8 cellular contexts compared by ENCODE assay signal in the genomic region with DNA sequence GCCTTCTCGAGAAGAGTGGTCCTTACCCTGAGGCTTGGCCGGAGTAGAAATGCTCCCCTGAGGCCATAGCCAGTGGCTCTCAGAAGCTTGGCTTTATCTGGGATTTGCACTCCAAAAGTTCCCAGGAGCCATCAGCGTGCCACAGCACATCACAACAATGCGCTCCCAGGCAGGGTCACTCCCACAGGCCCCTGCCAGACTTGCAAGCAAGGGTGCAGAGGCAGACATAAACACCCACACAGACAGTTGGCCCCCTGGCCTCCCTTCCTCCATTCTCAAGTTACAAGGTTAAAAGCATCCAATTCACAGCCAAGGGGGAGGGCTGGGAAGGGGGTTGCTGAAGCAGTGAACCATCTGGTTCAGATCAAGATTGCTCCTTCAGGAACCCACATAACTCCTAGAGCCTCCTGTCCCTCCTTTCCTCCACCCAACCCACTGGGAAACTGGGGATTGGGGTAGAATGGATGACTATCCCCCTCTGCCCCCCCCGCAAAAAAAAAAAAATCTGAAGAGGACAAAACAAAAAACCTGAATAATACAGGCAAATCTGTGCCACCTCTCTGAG. TPM values are rescaled to one million over a fixed set of nuclear protein-coding genes. Genes with fewer than 3 reads are reported as not detected.
DNase-seq lines count a peak whose midpoint lies in the region; ATAC-seq, FAIRE-seq and TF ChIP-seq lines count a peak whose summit lies in the region.

No MANE protein-coding gene starts in this region.

- no peak for TF ChIP-seq CTCF in thyroid gland (IDR thresholded peaks at IDR 0.05)

- H3K9me3 ChIP-seq in CD4-positive, CD25-positive, alpha-beta regulatory T cell (ENCODE audit: control insufficient read depth in 2 of 2, low read length in 2 of 2): no peaks in the 10 kb centered on the region
- no peaks in the 10 kb centered on the region for H3K9me3 ChIP-seq in HUES6 (ENCODE audit: control insufficient read depth, insufficient read depth, low read depth, low read length)
- H3K9me3 ChIP-seq in thyroid gland: no peaks in the 10 kb centered on the region

- no peak for DNase-seq in CD4-positive, CD25-positive, alpha-beta regulatory T cell
- no peak for DNase-seq in activated naive CD8-positive, alpha-beta T cell treated with anti-CD3 and anti-CD28 coated beads, Interleukin-2, amount 50 U/mL, for 24 hours
- DNase-seq in memory B cell (ENCODE audit: low spot score in 2 of 2) (no peak), thyroid gland (no peak), NCI-H1092 treated with DMSO at 0.1 percent for 48 hours (lab: John Stamatoyannopoulos, UW) (no peak), H54 (ENCODE audit: insufficient read length, low spot score) (no peak)

- peak overlapping the region; percentile 80 to 95 (median 93) for H3K27ac Mint-ChIP-seq in CD4-positive, CD25-positive, alpha-beta regulatory T cell
- H3K27ac Mint-ChIP-seq in activated naive CD8-positive, alpha-beta T cell treated with anti-CD3 and anti-CD28 coated beads, Interleukin-2, amount 50 U/mL, for 24 hours: peak overlapping the region; percentile 16
- peak overlapping the region; percentile 60 for H3K27ac Mint-ChIP-seq in memory B cell

- peaks cover 46% of the 10 kb centered on the region for H3K4me1 ChIP-seq in CD4-positive, CD25-positive, alpha-beta regulatory T cell (ENCODE audit: control insufficient read depth, insufficient read depth, low read length, poor library complexity, severe bottlenecking)
- H3K4me1 ChIP-seq in HUES6 (ENCODE audit: control insufficient read depth, insufficient read depth, low read length): peaks cover 52% of the 10 kb centered on the region
- H3K4me1 ChIP-seq in thyroid gland: peaks cover 45 to 54% of the 10 kb centered on the region in 2 donors

- H3K9me3 Mint-ChIP-seq in CD4-positive, CD25-positive, alpha-beta regulatory T cell: peaks cover 0 to 2% (median 0%) of the 10 kb centered on the region in 7 donors
- no peaks in the 10 kb centered on the region for H3K9me3 Mint-ChIP-seq in activated naive CD8-positive, alpha-beta T cell treated with anti-CD3 and anti-CD28 coated beads, Interleukin-2, amount 50 U/mL, for 24 hours
- H3K9me3 Mint-ChIP-seq in memory B cell: no peaks in the 10 kb centered on the region

- no peak for TF ChIP-seq POLR2A in thyroid gland (IDR thresholded peaks at IDR 0.05)
- no peak for TF ChIP-seq POLR2A in H54 (IDR thresholded peaks at IDR 0.05; ENCODE audit: low read depth, low read length)

- WGBS in thyroid gland, 2 donors: 52 to 69% methylated on average over 5 of the region's 5 CpGs

- peak overlapping the region; percentile 96 to 99 (median 98) for H3K4me3 Mint-ChIP-seq in CD4-positive, CD25-positive, alpha-beta regulatory T cell
- peak overlapping the region; percentile 95 for H3K4me3 Mint-ChIP-seq in activated naive CD8-positive, alpha-beta T cell treated with anti-CD3 and anti-CD28 coated beads, Interleukin-2, amount 50 U/mL, for 24 hours
- H3K4me3 Mint-ChIP-seq in memory B cell: peak overlapping the region; percentile 95

- H3K9ac ChIP-seq in HUES6 (ENCODE audit: low read length): peak overlapping the region; percentile 58

- no peaks in the 10 kb centered on the region for H3K27me3 Mint-ChIP-seq in CD4-positive, CD25-positive, alpha-beta regulatory T cell
- H3K27me3 Mint-ChIP-seq in activated naive CD8-positive, alpha-beta T cell treated with anti-CD3 and anti-CD28 coated beads, Interleukin-2, amount 50 U/mL, for 24 hours: no peaks in the 10 kb centered on the region
- no peaks in the 10 kb centered on the region for H3K27me3 Mint-ChIP-seq in memory B cell

- ATAC-seq in CD4-positive, CD25-positive, alpha-beta regulatory T cell (ENCODE audit: low read depth in 2 of 2): no peak
- no peak for ATAC-seq in activated naive CD8-positive, alpha-beta T cell treated with anti-CD3 and anti-CD28 coated beads, Interleukin-2, amount 50 U/mL, for 24 hours
- ATAC-seq in memory B cell (ENCODE audit: low read depth): no peak
- ATAC-seq in HG03025 (IDR thresholded peaks at IDR 0.05; ENCODE audit: low FRiP score, unreplicated experiment): no peak

- H3K36me3 Mint-ChIP-seq in CD4-positive, CD25-positive, alpha-beta regulatory T cell: peaks cover 8% of the 10 kb centered on the region
- H3K36me3 Mint-ChIP-seq in activated naive CD8-positive, alpha-beta T cell treated with anti-CD3 and anti-CD28 coated beads, Interleukin-2, amount 50 U/mL, for 24 hours (ENCODE audit: low read depth): peaks cover 3% of the 10 kb centered on the region
- H3K36me3 Mint-ChIP-seq in memory B cell: no peaks in the 10 kb centered on the region

- H3K36me3 ChIP-seq in CD4-positive, CD25-positive, alpha-beta regulatory T cell (ENCODE audit: control insufficient read depth, insufficient read depth, low read length): peaks cover 6% of the 10 kb centered on the region
- H3K36me3 ChIP-seq in HUES6 (ENCODE audit: control insufficient read depth, insufficient read depth, low read length) (peaks cover 6% of the 10 kb centered on the region; the same call in 1 of the 2 replicates), thyroid gland (no peaks in the 10 kb centered on the region)

- H3K4me3 ChIP-seq in CD4-positive, CD25-positive, alpha-beta regulatory T cell (ENCODE audit: low read depth, low read length): peak overlapping the region; percentile 89
- H3K4me3 ChIP-seq in HUES6 (ENCODE audit: low read depth, low read length) (peak overlapping the region; percentile 68), thyroid gland (replicated peaks in 1 of 3) (no peak overlapping the region)

- FAIRE-seq in H54 (lab: Jason Lieb, UNC): no peak

- intact Hi-C loops in thyroid gland (cut with DNase I): no loop called here

- H3K4me1 Mint-ChIP-seq in CD4-positive, CD25-positive, alpha-beta regulatory T cell: peaks cover 4 to 68% (median 41%) of the 10 kb centered on the region in 4 donors
- peaks cover 49% of the 10 kb centered on the region for H3K4me1 Mint-ChIP-seq in activated naive CD8-positive, alpha-beta T cell treated with anti-CD3 and anti-CD28 coated beads, Interleukin-2, amount 50 U/mL, for 24 hours
- H3K4me1 Mint-ChIP-seq in memory B cell: peaks cover 32% of the 10 kb centered on the region

- peak overlapping the region; percentile 49 for H3K27ac ChIP-seq in CD4-positive, CD25-positive, alpha-beta regulatory T cell (ENCODE audit: insufficient read depth, low read length, poor library complexity, severe bottlenecking)
- H3K27ac ChIP-seq in HUES6 (ENCODE audit: low read depth, low read length): peak overlapping the region; percentile 12; the same call in 1 of the 2 replicates
- no peak overlapping the region for H3K27ac ChIP-seq in thyroid gland

- no peaks in the 10 kb centered on the region for H3K27me3 ChIP-seq in CD4-positive, CD25-positive, alpha-beta regulatory T cell (ENCODE audit: control insufficient read depth, insufficient read depth, low read length)
- H3K27me3 ChIP-seq in HUES6 (ENCODE audit: control insufficient read depth, insufficient read depth, low read length): no peaks in the 10 kb centered on the region
- no peaks in the 10 kb centered on the region for H3K27me3 ChIP-seq in thyroid gland

RNA-seq across cellular contexts. Expression of a gene that starts 1.8 kb away (rescaled TPM):
- total RNA-seq in CD4-positive, CD25-positive, alpha-beta regulatory T cell: 22.1 TPM
- 10 to 100 TPM; 10.5 to 17.5 (median 14.6) TPM for polyA plus RNA-seq in CD4-positive, CD25-positive, alpha-beta regulatory T cell
- 10 to 100 TPM; 11.2 to 17.4 (median 11.8) TPM for total RNA-seq in thyroid gland

RNA-seq across cellular contexts. Expression of a gene that starts 17.3 kb away (rescaled TPM):
- 28.5 TPM for total RNA-seq in CD4-positive, CD25-positive, alpha-beta regulatory T cell
- 10 to 100 TPM in 1 of 4 donors, 1 to 10 TPM in 3; 5.7 to 11.5 (median 7.7) TPM for polyA plus RNA-seq in CD4-positive, CD25-positive, alpha-beta regulatory T cell
- 10 to 100 TPM; 20.3 to 40.2 (median 24.5) TPM for total RNA-seq in thyroid gland

Comparison
In these comparisons a context has a peak if more than half of its experiments do, and no peak if none do; other contexts are left out.
1. H3K27ac ChIP-seq: peak in CD4-positive, CD25-positive, alpha-beta regulatory T cell (single experiment) and HUES6 (single experiment); none in thyroid gland (0 of 3).
2. H3K4me3 ChIP-seq: peak in CD4-positive, CD25-positive, alpha-beta regulatory T cell (single experiment) and HUES6 (single experiment); none in thyroid gland (0 of 3).
3. H3K27ac Mint-ChIP-seq: peak in every context shown above with its lines; median percentile 93 in CD4-positive, CD25-positive, alpha-beta regulatory T cell; 60 in memory B cell; 16 in activated naive CD8-positive, alpha-beta T cell treated with anti-CD3 and anti-CD28 coated beads, Interleukin-2, amount 50 U/mL, for 24 hours.
4. Peak in every context shown above with its lines, with median percentiles within 50 percentile points of each other: H3K4me3 Mint-ChIP-seq.